ENCODE assay signal across 30 cellular contexts in the genomic region with DNA sequence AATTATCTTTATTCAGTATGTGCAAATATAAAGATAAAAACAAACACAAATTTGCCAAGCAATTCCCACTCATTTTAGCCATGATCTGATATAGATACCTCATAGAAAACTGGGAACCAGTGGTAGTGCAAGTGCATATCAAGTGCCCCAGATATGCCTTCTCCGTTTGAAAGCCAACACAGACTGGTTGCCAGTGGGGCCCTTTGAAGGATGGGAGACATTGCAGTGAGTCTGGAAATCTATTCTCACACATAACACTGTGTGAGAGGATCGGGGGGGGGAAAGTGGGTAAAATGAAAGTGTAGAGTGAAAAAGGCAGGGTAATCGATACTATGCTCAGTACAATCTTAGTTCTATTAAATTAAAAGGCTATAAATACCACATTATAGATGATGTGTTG.
A peak's percentile ranks its signal among the peaks of the same experiment; 100 is the strongest.
DNase-seq lines count a peak whose midpoint lies in the region; ATAC-seq, FAIRE-seq and TF ChIP-seq lines count a peak whose summit lies in the region.
"Had no signal": no experiment of that assay in that cellular context is flagged by ENCODE, and none has a peak within 500 bp of the region (broad histone marks: within the 10 kb centered on the region; RNA-seq: fewer than 3 reads in every experiment).

No MANE protein-coding gene starts in this region.

- H3K4me1 Mint-ChIP-seq in activated naive CD4-positive, alpha-beta T cell treated with anti-CD3 and anti-CD28 coated beads for 36 hours (ENCODE audit: low read depth) = peaks cover 64% of the 10 kb centered on the region
- peaks cover 62% of the 10 kb centered on the region for H3K4me1 Mint-ChIP-seq in activated naive CD8-positive, alpha-beta T cell treated with anti-CD3 and anti-CD28 coated beads for 36 hours

- 75 to 79% methylated on average over 3 of the region's 3 CpGs for WGBS in testis, 2 donors

- FAIRE-seq in GM12891 (lab: Jason Lieb, UNC) = no peak
- FAIRE-seq: bronchial epithelial cell, G401.6 had no signal

- no peaks in the 10 kb centered on the region for H3K9me3 ChIP-seq in right atrium auricular region
- H3K9me3 ChIP-seq in testis = no peaks in the 10 kb centered on the region
- H3K9me3 ChIP-seq: colonic mucosa, Peyer's patch, psoas muscle, tibial nerve had no signal

- H3K4me3 ChIP-seq in right atrium auricular region = no peak overlapping the region
- no peak overlapping the region for H3K4me3 ChIP-seq in testis
- H3K4me3 ChIP-seq: colonic mucosa, Peyer's patch, psoas muscle, tibial nerve had no signal

- no peak overlapping the region for H3K4me3 Mint-ChIP-seq in activated naive CD4-positive, alpha-beta T cell treated with anti-CD3 and anti-CD28 coated beads for 36 hours
- H3K4me3 Mint-ChIP-seq in activated naive CD8-positive, alpha-beta T cell treated with anti-CD3 and anti-CD28 coated beads for 36 hours = no peak overlapping the region
- H3K4me3 Mint-ChIP-seq: activated T-helper 1 cell treated with anti-CD3 and anti-CD28 coated beads, Interleukin-12 subunit alpha, Interleukin-12 subunit beta, Interleukin-2, Interleukin-4 antibody, amounts not matched to agents 30 ng/mL and 10 ng/mL and 1 ng/mL, durations not matched to agents 14 hours and 24 hours and 36 hours had no signal

- no peak for DNase-seq in activated naive CD4-positive, alpha-beta T cell treated with anti-CD3 and anti-CD28 coated beads, Interleukin-2, amount 50 U/mL, for 72 hours (ENCODE audit: low spot score in 2 of 2)
- DNase-seq in activated naive CD4-positive, alpha-beta T cell treated with anti-CD3 and anti-CD28 coated beads for 36 hours = no peak
- no peak for DNase-seq in activated naive CD8-positive, alpha-beta T cell treated with anti-CD3 and anti-CD28 coated beads for 36 hours
- DNase-seq in right atrium auricular region (ENCODE audit: low spot score) (no peak), testis (no peak), DMS114 treated with DMSO at 0.1 percent for 48 hours (lab: John Stamatoyannopoulos, UW; ENCODE audit: unreplicated experiment) (no peak), GM12891 (ENCODE audit: insufficient read length, low spot score) (no peak), NCI-H187 (lab: John Stamatoyannopoulos, UW) (no peak)
- DNase-seq: activated CD4-positive, alpha-beta T cell treated with anti-CD3 and anti-CD28 coated beads for 48 hours; activated naive CD4-positive, alpha-beta T cell treated with anti-CD3 and anti-CD28 coated beads, Interleukin-2, amount 50 U/mL, for 16 hours; aorta; colonic mucosa; COR-L47; effector CD4-positive, alpha-beta T cell; IMR-90; NCI-H1048; NCI-H446 treated with DMSO at 0.1 percent for 48 hours; NCI-H774; occipital lobe; Peyer's patch; psoas muscle; stimulated activated CD4-positive, alpha-beta T cell treated with anti-CD3 and anti-CD28 coated beads, Interleukin-4, amount 100 ng/mL, for 24 hours; SW 1271; WERI-Rb-1 had no signal

- intact Hi-C loops in activated naive CD4-positive, alpha-beta T cell treated with anti-CD3 and anti-CD28 coated beads for 36 hours (cut with micrococcal nuclease) = loop anchor here (1.0 kb wide), 1 partner anchor 16 kb away; no protein-coding TSS in a partner anchor
- intact Hi-C loops in testis (cut with DNase I; ENCODE audit: low total_unique reads) = no loop called here

- peaks cover 4 to 5% of the 10 kb centered on the region in 2 donors for H3K9me3 Mint-ChIP-seq in activated naive CD4-positive, alpha-beta T cell treated with anti-CD3 and anti-CD28 coated beads, Interleukin-2, amount 50 U/mL, for 72 hours
- H3K9me3 Mint-ChIP-seq in activated naive CD4-positive, alpha-beta T cell treated with anti-CD3 and anti-CD28 coated beads for 36 hours = peaks cover 3% of the 10 kb centered on the region
- H3K9me3 Mint-ChIP-seq in activated naive CD8-positive, alpha-beta T cell treated with anti-CD3 and anti-CD28 coated beads for 36 hours = peaks cover 14% of the 10 kb centered on the region

- TF ChIP-seq POLR2A in testis (IDR thresholded peaks at IDR 0.05) (no peak), GM12891 (IDR thresholded peaks at IDR 0.05; ENCODE audit: low read depth, low read length) (no peak)

- H3K27me3 ChIP-seq in right atrium auricular region (no peaks in the 10 kb centered on the region), testis (no peaks in the 10 kb centered on the region)
- H3K27me3 ChIP-seq: colonic mucosa, Peyer's patch, tibial nerve had no signal

- H3K27me3 Mint-ChIP-seq in activated naive CD4-positive, alpha-beta T cell treated with anti-CD3 and anti-CD28 coated beads for 36 hours (ENCODE audit: low read depth) = no peaks in the 10 kb centered on the region
- H3K27me3 Mint-ChIP-seq in activated naive CD8-positive, alpha-beta T cell treated with anti-CD3 and anti-CD28 coated beads for 36 hours = no peaks in the 10 kb centered on the region

- no peak for ATAC-seq in activated naive CD4-positive, alpha-beta T cell treated with anti-CD3 and anti-CD28 coated beads, Interleukin-2, amount 50 U/mL, for 72 hours
- ATAC-seq: HCT116, left lobe of liver, psoas muscle had no signal

- H3K27ac ChIP-seq in right atrium auricular region = peak overlapping the region; percentile 4 to 54
- peak overlapping the region; percentile 51 to 63 for H3K27ac ChIP-seq in testis
- H3K27ac ChIP-seq: colonic mucosa, Peyer's patch, psoas muscle, tibial nerve, WERI-Rb-1 had no signal

- H3K27ac Mint-ChIP-seq in activated naive CD4-positive, alpha-beta T cell treated with anti-CD3 and anti-CD28 coated beads, Interleukin-2, amount 50 U/mL, for 72 hours = peak overlapping the region; percentile 27 to 41
- no peak overlapping the region for H3K27ac Mint-ChIP-seq in activated naive CD4-positive, alpha-beta T cell treated with anti-CD3 and anti-CD28 coated beads for 36 hours
- peak overlapping the region; percentile 57 for H3K27ac Mint-ChIP-seq in activated naive CD8-positive, alpha-beta T cell treated with anti-CD3 and anti-CD28 coated beads for 36 hours
- H3K27ac Mint-ChIP-seq: activated T-helper 1 cell treated with anti-CD3 and anti-CD28 coated beads, Interleukin-12 subunit alpha, Interleukin-12 subunit beta, Interleukin-2, Interleukin-4 antibody, amounts not matched to agents 30 ng/mL and 10 ng/mL and 1 ng/mL, durations not matched to agents 14 hours and 24 hours and 36 hours had no signal

- CTCF ChIA-PET in activated naive CD4-positive, alpha-beta T cell treated with anti-CD3 and anti-CD28 coated beads for 36 hours (lab: Charles Lee) = no interaction called here

- peaks cover 0 to 56% of the 10 kb centered on the region in 2 donors for H3K36me3 Mint-ChIP-seq in activated naive CD4-positive, alpha-beta T cell treated with anti-CD3 and anti-CD28 coated beads, Interleukin-2, amount 50 U/mL, for 72 hours
- peaks cover 32% of the 10 kb centered on the region for H3K36me3 Mint-ChIP-seq in activated naive CD4-positive, alpha-beta T cell treated with anti-CD3 and anti-CD28 coated beads for 36 hours (ENCODE audit: low read depth)
- peaks cover 65% of the 10 kb centered on the region for H3K36me3 Mint-ChIP-seq in activated naive CD8-positive, alpha-beta T cell treated with anti-CD3 and anti-CD28 coated beads for 36 hours

- H3K4me1 ChIP-seq in right atrium auricular region (peaks cover 0 to 36% of the 10 kb centered on the region in 2 donors), testis (peaks cover 3% of the 10 kb centered on the region)
- H3K4me1 ChIP-seq: colonic mucosa, Peyer's patch, psoas muscle had no signal

- TF ChIP-seq CTCF in right atrium auricular region (IDR thresholded peaks at IDR 0.05) (no peak), testis (IDR thresholded peaks at IDR 0.05) (no peak)

- no peaks in the 10 kb centered on the region for H3K36me3 ChIP-seq in right atrium auricular region
- H3K36me3 ChIP-seq in testis (ENCODE audit: low read depth, missing control alignments) = no peaks in the 10 kb centered on the region
- H3K36me3 ChIP-seq: colonic mucosa, Peyer's patch, tibial nerve, WERI-Rb-1 had no signal

TF ChIP-seq in GM12891, 5 proteins besides CTCF, POLR2A, EP300 and RAD21:
- TF ChIP-seq SPI1 (IDR thresholded peaks at IDR 0.05; ENCODE audit: low read depth, low read length) = no peak
